In genomic region chr12:1474059-1474537, GRCh38 we compare ENCODE assay signal across 9 cellular contexts.
DNase-seq lines count a peak whose midpoint lies in the region; ATAC-seq lines count a peak whose summit lies in the region.
"Had no signal": no experiment of that assay in that cellular context is flagged by ENCODE, and none has a peak within 500 bp of the region (broad histone marks: within the 10 kb centered on the region; RNA-seq: fewer than 3 reads in every experiment).

No MANE protein-coding gene starts in this region.

- peaks cover 17% of the 10 kb centered on the region for H3K4me1 ChIP-seq in HAP-1
- peaks cover 20% of the 10 kb centered on the region for H3K4me1 ChIP-seq in CD8-positive, alpha-beta memory T cell (ENCODE audit: insufficient read depth, low read length)

- H3K36me3 Mint-ChIP-seq in CD8-positive, alpha-beta memory T cell, result no peaks in the 10 kb centered on the region

- no peaks in the 10 kb centered on the region for H3K27me3 ChIP-seq in HAP-1 (ENCODE audit: low read depth)
- H3K27me3 ChIP-seq in CD8-positive, alpha-beta memory T cell (ENCODE audit: insufficient read depth, low read length, poor library complexity, severe bottlenecking), result no peaks in the 10 kb centered on the region

- H3K4me3 ChIP-seq in HAP-1, result no peak overlapping the region
- no peak overlapping the region for H3K4me3 ChIP-seq in CD8-positive, alpha-beta memory T cell (ENCODE audit: low read length)

- no peak overlapping the region for H3K27ac Mint-ChIP-seq in CD8-positive, alpha-beta memory T cell

- no peaks in the 10 kb centered on the region for H3K9me3 ChIP-seq in HAP-1
- H3K9me3 ChIP-seq in CD8-positive, alpha-beta memory T cell (ENCODE audit: low read length), result no peaks in the 10 kb centered on the region

- in situ Hi-C loops in HAP-1 (cut with MboI; ENCODE audit: low sequenced_read_pairs), result no loop called here

- no peak overlapping the region for H3K4me3 Mint-ChIP-seq in CD8-positive, alpha-beta memory T cell
- H3K4me3 Mint-ChIP-seq: neural crest cell had no signal

- H3K9me3 Mint-ChIP-seq in CD8-positive, alpha-beta memory T cell, result no peaks in the 10 kb centered on the region
- H3K9me3 Mint-ChIP-seq: neural crest cell, T-cell had no signal

- H3K27me3 Mint-ChIP-seq in CD8-positive, alpha-beta memory T cell, result peaks cover 0 to 1% of the 10 kb centered on the region in 2 donors
- H3K27me3 Mint-ChIP-seq: T-cell had no signal

- ATAC-seq in GM18502 (IDR thresholded peaks at IDR 0.05; ENCODE audit: poor library complexity, unreplicated experiment), result no peak
- ATAC-seq in HG03025 (IDR thresholded peaks at IDR 0.05; ENCODE audit: low FRiP score, unreplicated experiment), result no peak

- H3K27ac ChIP-seq in cingulate gyrus (ENCODE audit: low read depth, low read length), result peak overlapping the region; percentile 1
- H3K27ac ChIP-seq in CD8-positive, alpha-beta memory T cell (ENCODE audit: low read depth, low read length), result no peak overlapping the region

- H3K4me1 Mint-ChIP-seq in CD8-positive, alpha-beta memory T cell, result peaks cover 0 to 10% (median 6%) of the 10 kb centered on the region in 3 donors

- DNase-seq in HAP-1 (ENCODE audit: low spot score in 2 of 2) (peak; percentile 22 to 69), NCI-H69 (lab: John Stamatoyannopoulos, UW) (peak; percentile 58), pulmonary artery endothelial cell (ENCODE audit: low read depth, low spot score) (peak; percentile 68)
- no peak for DNase-seq in CD8-positive, alpha-beta memory T cell

- H3K36me3 ChIP-seq in HAP-1 (replicated peaks), result no peaks in the 10 kb centered on the region
- no peaks in the 10 kb centered on the region for H3K36me3 ChIP-seq in CD8-positive, alpha-beta memory T cell (ENCODE audit: insufficient read depth, low read length)

- CTCF ChIA-PET in CD8-positive, alpha-beta memory T cell (lab: Charles Lee), result no interaction called here

- POLR2A ChIA-PET in CD8-positive, alpha-beta memory T cell (lab: Charles Lee), result no interaction called here

Comparison
In these comparisons a context has a peak if more than half of its experiments do, and no peak if none do; other contexts are left out.
1. DNase-seq: peak in HAP-1 (2 of 2), NCI-H69 (single experiment) and pulmonary artery endothelial cell (single experiment); none in CD8-positive, alpha-beta memory T cell (0 of 5).